ENCODE assay signal across 29 cellular contexts in genomic region chr7:53604201-53604600, GRCh38.
"Had no signal": no experiment of that assay in that cellular context is flagged by ENCODE, and none has a peak within 500 bp of the region (broad histone marks: within the 10 kb centered on the region; RNA-seq: fewer than 3 reads in every experiment).

No MANE protein-coding gene starts in this region.

- H3K36me3 ChIP-seq: esophagus squamous epithelium, gastrocnemius medialis, left lung, neutrophil, ovary, prostate gland, right atrium auricular region, thyroid gland had no signal

- H3K4me3 ChIP-seq: coronary artery, esophagus squamous epithelium, gastrocnemius medialis, left lung, lung, ovary, prostate gland, right atrium auricular region, thyroid gland had no signal

- H3K27me3 ChIP-seq: esophagus squamous epithelium, gastrocnemius medialis, left lung, neutrophil, ovary, right atrium auricular region, thyroid gland had no signal

- H3K4me1 Mint-ChIP-seq: activated CD4-positive, alpha-beta T cell treated with anti-CD3 and anti-CD28 coated beads, Interleukin-2, amount 10 ng/mL, durations not matched to agents 7 days and 5 days; activated CD8-positive, alpha-beta memory T cell treated with anti-CD3 and anti-CD28 coated beads, Interleukin-2, amount 10 ng/mL, durations not matched to agents 7 days and 5 days; activated naive CD4-positive, alpha-beta T cell treated with anti-CD3 and anti-CD28 coated beads, Interleukin-2, amount 10 ng/mL, durations not matched to agents 7 days and 5 days; nephron; T-cell had no signal

- H3K27ac ChIP-seq: coronary artery, esophagus squamous epithelium, gastrocnemius medialis, left lung, neutrophil, ovary, prostate gland, right atrium auricular region, thyroid gland, VCaP had no signal

- H3K4me3 Mint-ChIP-seq: activated CD4-positive, alpha-beta T cell treated with anti-CD3 and anti-CD28 coated beads, Interleukin-2, amount 10 ng/mL, durations not matched to agents 7 days and 5 days; activated CD8-positive, alpha-beta memory T cell treated with anti-CD3 and anti-CD28 coated beads, Interleukin-2, amount 10 ng/mL, durations not matched to agents 7 days and 5 days; activated CD8-positive, alpha-beta T cell treated with anti-CD3 and anti-CD28 coated beads for 36 hours; activated naive CD4-positive, alpha-beta T cell treated with anti-CD3 and anti-CD28 coated beads, Interleukin-2, amount 10 ng/mL, durations not matched to agents 7 days and 5 days; nephron; T-cell; T-helper 2 cell treated with Interferon-gamma antibody and Interleukin-4, amounts not matched to agents 5 μg/mL and 100 μg/mL, for 36 hours had no signal

- H3K9me3 Mint-ChIP-seq: nephron had no signal

- H3K27ac Mint-ChIP-seq: activated CD4-positive, alpha-beta T cell treated with anti-CD3 and anti-CD28 coated beads, Interleukin-2, amount 10 ng/mL, durations not matched to agents 7 days and 5 days; activated CD8-positive, alpha-beta memory T cell treated with anti-CD3 and anti-CD28 coated beads, Interleukin-2, amount 10 ng/mL, durations not matched to agents 7 days and 5 days; activated CD8-positive, alpha-beta T cell treated with anti-CD3 and anti-CD28 coated beads for 36 hours; activated naive CD4-positive, alpha-beta T cell treated with anti-CD3 and anti-CD28 coated beads, Interleukin-2, amount 10 ng/mL, durations not matched to agents 7 days and 5 days; nephron; T-cell; T-helper 2 cell treated with Interferon-gamma antibody and Interleukin-4, amounts not matched to agents 5 μg/mL and 100 μg/mL, for 36 hours had no signal

- H3K4me1 ChIP-seq: gastrocnemius medialis, left lung, prostate gland, right atrium auricular region, thyroid gland had no signal

- H3K36me3 Mint-ChIP-seq: activated CD8-positive, alpha-beta memory T cell treated with anti-CD3 and anti-CD28 coated beads, Interleukin-2, amount 10 ng/mL, durations not matched to agents 7 days and 5 days; activated naive CD4-positive, alpha-beta T cell treated with anti-CD3 and anti-CD28 coated beads, Interleukin-2, amount 10 ng/mL, durations not matched to agents 7 days and 5 days; T-cell had no signal

- ATAC-seq: activated CD8-positive, alpha-beta memory T cell treated with anti-CD3 and anti-CD28 coated beads, Interleukin-2, amount 10 ng/mL, durations not matched to agents 7 days and 5 days; activated CD8-positive, alpha-beta T cell treated with anti-CD3 and anti-CD28 coated beads for 36 hours; gastrocnemius medialis; left lung; stimulated activated naive CD8-positive, alpha-beta T cell treated with anti-CD3 and anti-CD28 coated beads, Interleukin-15, Interleukin-2, amounts not matched to agents 100 U/mL and 50 U/mL, for 24 hours; T-cell had no signal

- H3K27me3 Mint-ChIP-seq: activated CD4-positive, alpha-beta T cell treated with anti-CD3 and anti-CD28 coated beads, Interleukin-2, amount 10 ng/mL, durations not matched to agents 7 days and 5 days; activated CD8-positive, alpha-beta memory T cell treated with anti-CD3 and anti-CD28 coated beads, Interleukin-2, amount 10 ng/mL, durations not matched to agents 7 days and 5 days; activated CD8-positive, alpha-beta T cell treated with anti-CD3 and anti-CD28 coated beads for 36 hours; activated naive CD4-positive, alpha-beta T cell treated with anti-CD3 and anti-CD28 coated beads, Interleukin-2, amount 10 ng/mL, durations not matched to agents 7 days and 5 days; T-cell had no signal

- DNase-seq: activated CD4-positive, alpha-beta T cell treated with anti-CD3 and anti-CD28 coated beads, Interleukin-2, amount 10 ng/mL, durations not matched to agents 7 days and 5 days; activated CD4-positive, CD25-positive, alpha-beta regulatory T cell treated with anti-CD3 and anti-CD28 coated beads, Interleukin-2, amount 50 U/mL, for 72 hours; activated CD8-positive, alpha-beta memory T cell treated with anti-CD3 and anti-CD28 coated beads, Interleukin-2, amount 10 ng/mL, durations not matched to agents 7 days and 5 days; activated CD8-positive, alpha-beta T cell treated with anti-CD3 and anti-CD28 coated beads for 36 hours; activated effector memory CD4-positive, alpha-beta T cell treated with anti-CD3 and anti-CD28 coated beads, Interleukin-2, amount 50 U/mL, for 16 hours; activated naive CD4-positive, alpha-beta T cell treated with anti-CD3 and anti-CD28 coated beads, Interleukin-2, amount 10 ng/mL, durations not matched to agents 7 days and 5 days; activated T-cell treated with anti-CD3 and anti-CD28 coated beads for 4 hours; aorta; cerebellar nuclear complex; esophagus squamous epithelium; gastrocnemius medialis; head of caudate nucleus; hypothalamus; kidney; left lung; midbrain; ovary; stimulated activated CD4-positive, alpha-beta T cell treated with anti-CD3 and anti-CD28 coated beads, Interleukin-4, amount 100 ng/mL, for 24 hours; stimulated activated naive CD8-positive, alpha-beta T cell treated with anti-CD3 and anti-CD28 coated beads, Interleukin-15, Interleukin-2, amounts not matched to agents 100 U/mL and 50 U/mL, for 24 hours; T-cell; thyroid gland had no signal

- FAIRE-seq: kidney had no signal

- H3K9me3 ChIP-seq: esophagus squamous epithelium, gastrocnemius medialis, neutrophil, ovary, prostate gland, right atrium auricular region, thyroid gland had no signal
